Comparison of ENCODE assay signal across 18 cellular contexts in the genomic region with DNA sequence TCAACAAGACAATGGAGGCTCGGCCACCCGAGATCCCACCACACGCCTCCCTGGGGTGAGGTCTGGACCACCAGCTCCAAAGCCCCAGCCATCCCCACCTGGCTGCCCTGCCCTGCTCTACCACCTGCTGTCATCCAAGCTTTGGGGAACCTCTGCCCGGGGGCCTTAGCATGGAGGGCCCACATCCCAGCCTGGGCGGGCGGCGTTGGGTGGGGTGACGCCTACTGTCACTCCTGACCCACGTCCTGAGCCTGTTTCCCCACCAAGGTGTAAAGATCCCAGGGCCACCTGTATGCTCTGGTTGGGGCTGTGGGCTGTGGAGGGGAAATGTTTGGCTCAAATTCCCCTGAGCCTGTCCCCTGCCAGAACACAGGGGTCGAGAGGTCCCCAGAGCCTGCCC.
"Had no signal": no experiment of that assay in that cellular context is flagged by ENCODE, and none has a peak within 500 bp of the region (broad histone marks: within the 10 kb centered on the region; RNA-seq: fewer than 3 reads in every experiment).

No MANE protein-coding gene starts in this region.

- H3K36me3 Mint-ChIP-seq: stimulated activated memory B cell treated with anti-CD40 and anti-IgM and Interleukin-4, amounts not matched to agents 10 μg/mL and 1 μg/mL and 100 μg/mL, for 72 hours had no signal

- H3K4me1 Mint-ChIP-seq: memory B cell; natural killer cell; stimulated activated memory B cell treated with anti-CD40 and anti-IgM and Interleukin-4, amounts not matched to agents 10 μg/mL and 1 μg/mL and 100 μg/mL, for 72 hours had no signal

- DNase-seq: heart right ventricle; kidney glomerular epithelial cell; left cardiac atrium; left ventricle myocardium superior; natural killer cell; nucleus accumbens; pancreas; retina; right cardiac atrium; stimulated activated CD4-positive, alpha-beta T cell treated with anti-CD3 and anti-CD28 coated beads, Interleukin-4, amount 100 ng/mL, for 24 hours; stimulated activated naive CD4-positive, alpha-beta T cell treated with Interleukin-2 at 50 U/mL for 16 hours; tibial artery; trophoblast cell; upper lobe of right lung had no signal

- ATAC-seq: heart right ventricle; left cardiac atrium; left lobe of liver; left ventricle myocardium superior; natural killer cell; pancreas; right cardiac atrium; sciatic nerve; stimulated activated memory B cell treated with anti-CD40 and anti-IgM and Interleukin-4, amounts not matched to agents 10 μg/mL and 1 μg/mL and 100 μg/mL, for 72 hours; upper lobe of right lung had no signal

- H3K27ac Mint-ChIP-seq: memory B cell; natural killer cell; stimulated activated memory B cell treated with anti-CD40 and anti-IgM and Interleukin-4, amounts not matched to agents 10 μg/mL and 1 μg/mL and 100 μg/mL, for 72 hours had no signal

- H3K4me3 Mint-ChIP-seq: memory B cell; natural killer cell; stimulated activated memory B cell treated with anti-CD40 and anti-IgM and Interleukin-4, amounts not matched to agents 10 μg/mL and 1 μg/mL and 100 μg/mL, for 72 hours had no signal
